1 cellular context compared by ENCODE assay signal in the genomic region with DNA sequence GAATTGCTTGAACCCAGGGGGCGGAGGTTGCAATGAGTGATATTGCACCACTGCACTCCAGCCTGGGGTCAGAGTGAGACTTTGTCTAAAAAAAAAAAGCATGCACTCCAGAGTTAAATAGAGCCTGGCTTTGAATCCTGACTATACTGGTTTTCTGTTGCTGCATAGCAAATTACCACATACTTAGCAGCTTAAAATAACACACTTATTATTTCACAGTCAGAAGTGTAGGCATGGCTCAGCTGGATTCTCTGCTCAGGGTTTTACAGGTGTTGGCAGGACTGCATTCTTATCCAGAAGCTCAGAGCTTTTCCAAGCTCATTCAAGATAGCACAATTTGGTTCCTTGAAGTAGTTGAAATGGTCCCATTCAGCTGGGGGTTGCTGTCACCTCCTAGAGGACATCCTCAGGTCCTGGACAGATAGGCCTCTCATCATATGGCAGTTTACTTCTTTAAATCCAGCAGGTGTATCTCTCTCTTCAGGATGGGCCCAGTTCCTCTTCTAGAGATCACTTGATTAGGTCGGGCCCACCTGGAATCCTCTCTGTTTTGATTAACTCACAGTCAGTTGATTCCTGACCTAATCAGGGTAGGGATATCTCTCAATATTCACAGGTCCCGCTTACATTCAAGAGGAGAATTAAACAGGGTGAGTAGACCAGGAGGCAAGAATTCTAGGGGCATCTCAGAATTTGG.
TF ChIP-seq lines count a peak whose summit lies in the region.

No MANE protein-coding gene starts in this region.

TF ChIP-seq in K562, 482 proteins besides CTCF, POLR2A, EP300 and RAD21:
- no peak for TF ChIP-seq TCF15 (CRISPR knock-in tag; IDR thresholded peaks at IDR 0.05)
- TF ChIP-seq IRF9 (tag; IDR thresholded peaks at IDR 0.05) = no peak
- TF ChIP-seq MECOM (CRISPR knock-in tag; IDR thresholded peaks at IDR 0.05) = 0 out of 2 replicates have a peak, but pooled peaks have one; percentile 30
- peak; percentile 74 for TF ChIP-seq ZNF134 (CRISPR knock-in tag; conservative IDR thresholded peaks at IDR 0.05)
- TF ChIP-seq SPI1 (IDR thresholded peaks at IDR 0.05; ENCODE audit: borderline replicate concordance, low read depth, low read length) = peak; percentile 60; the same call in 1 of the 2 replicates
- TF ChIP-seq, protein P1, sequence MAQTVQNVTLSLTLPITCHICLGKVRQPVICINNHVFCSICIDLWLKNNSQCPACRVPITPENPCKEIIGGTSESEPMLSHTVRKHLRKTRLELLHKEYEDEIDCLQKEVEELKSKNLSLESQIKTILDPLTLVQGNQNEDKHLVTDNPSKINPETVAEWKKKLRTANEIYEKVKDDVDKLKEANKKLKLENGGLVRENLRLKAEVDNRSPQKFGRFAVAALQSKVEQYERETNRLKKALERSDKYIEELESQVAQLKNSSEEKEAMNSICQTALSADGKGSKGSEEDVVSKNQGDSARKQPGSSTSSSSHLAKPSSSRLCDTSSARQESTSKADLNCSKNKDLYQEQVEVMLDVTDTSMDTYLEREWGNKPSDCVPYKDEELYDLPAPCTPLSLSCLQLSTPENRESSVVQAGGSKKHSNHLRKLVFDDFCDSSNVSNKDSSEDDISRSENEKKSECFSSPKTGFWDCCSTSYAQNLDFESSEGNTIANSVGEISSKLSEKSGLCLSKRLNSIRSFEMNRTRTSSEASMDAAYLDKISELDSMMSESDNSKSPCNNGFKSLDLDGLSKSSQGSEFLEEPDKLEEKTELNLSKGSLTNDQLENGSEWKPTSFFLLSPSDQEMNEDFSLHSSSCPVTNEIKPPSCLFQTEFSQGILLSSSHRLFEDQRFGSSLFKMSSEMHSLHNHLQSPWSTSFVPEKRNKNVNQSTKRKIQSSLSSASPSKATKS (CRISPR knock-in tag; IDR thresholded peaks at IDR 0.05) = no peak
- no peak for TF ChIP-seq NBN (IDR thresholded peaks at IDR 0.05; ENCODE audit: low read depth)
